8 cellular contexts compared by ENCODE assay signal in genomic region chr22:35257321-35258143, GRCh38. TPM values are rescaled to one million over a fixed set of nuclear protein-coding genes. Genes with fewer than 3 reads are reported as not detected.
DNase-seq lines count a peak whose midpoint lies in the region; ATAC-seq and TF ChIP-seq lines count a peak whose summit lies in the region.

Gene HMGXB4, plus strand, starts transcription at chr22:35257493. Its CDS starts 4,898 bp downstream, at chr22:35262391.

- POLR2A ChIA-PET in PC-3 (lab: Charles Lee; ENCODE audit: unreplicated experiment): no interaction called here

- no TSS peak for BruUV-seq in PC-3 (replicated peaks; lab: Mats Ljungman, UMichigan)

- H3F3A ChIP-seq in PC-3 (ENCODE audit: low read length, unreplicated experiment): no peaks in the 10 kb centered on the region

- H3K9me2 ChIP-seq in PC-3 (replicated peaks; ENCODE audit: low read length): no peaks in the 10 kb centered on the region

- TF ChIP-seq CTCF in PC-3 (conservative IDR thresholded peaks at IDR 0.05; ENCODE audit: low read depth, low read length) (no peak), epithelial cell of proximal tubule (conservative IDR thresholded peaks at IDR 0.05; ENCODE audit: low read depth, low read length) (peak; percentile 4), mucosa of descending colon (IDR thresholded peaks at IDR 0.05) (no peak)

- H3K4me3 ChIP-seq in HUES64 (ENCODE audit: low read length): peak within 1 kb of the TSS; percentile 69
- H3K4me3 ChIP-seq in PC-3 (ENCODE audit: low read length): peak within 1 kb of the TSS; percentile 97
- peak within 1 kb of the TSS; percentile 62 for H3K4me3 ChIP-seq in epithelial cell of proximal tubule (ENCODE audit: low read depth, low read length)
- H3K4me3 ChIP-seq in mucosa of descending colon: peak within 1 kb of the TSS; percentile 88

- peaks cover 31% of the 10 kb centered on the region for H3K36me3 ChIP-seq in HUES64 (ENCODE audit: insufficient read depth, low read length)
- peaks cover 10% of the 10 kb centered on the region; the same call in 1 of the 2 replicates for H3K36me3 ChIP-seq in PC-3 (ENCODE audit: low read depth, low read length)
- H3K36me3 ChIP-seq in mucosa of descending colon (ENCODE audit: low read depth): no peaks in the 10 kb centered on the region

- intact Hi-C loops in PC-3 (cut with micrococcal nuclease) (no loop called here), mucosa of descending colon (cut with DNase I, micrococcal nuclease) (no loop called here)

- H3K27ac ChIP-seq in HUES64 (ENCODE audit: low read depth, low read length) (peak within 1 kb of the TSS; percentile 93), PC-3 (ENCODE audit: low read length) (peak within 1 kb of the TSS; percentile 60)

- H3K9me3 ChIP-seq in HUES64 (ENCODE audit: insufficient read depth, low read depth, low read length): no peaks in the 10 kb centered on the region
- H3K9me3 ChIP-seq in PC-3 (ENCODE audit: low read length): no peaks in the 10 kb centered on the region
- H3K9me3 ChIP-seq in mucosa of descending colon: no peaks in the 10 kb centered on the region

- WGBS in HUES64: under 1% methylated on average over 84 of the region's 84 CpGs

- H3K27me3 ChIP-seq in HUES64 (ENCODE audit: insufficient read depth, low read length): no peaks in the 10 kb centered on the region
- H3K27me3 ChIP-seq in PC-3 (ENCODE audit: low read length): no peaks in the 10 kb centered on the region

- H3K79me2 ChIP-seq in PC-3 (ENCODE audit: low read length): peaks cover 44% of the 10 kb centered on the region

- peaks cover 14% of the 10 kb centered on the region; the same call in 1 of the 2 replicates for H4K20me1 ChIP-seq in PC-3 (ENCODE audit: low read length)

- H3K9ac ChIP-seq in HUES64 (ENCODE audit: low read depth, low read length) (peak within 1 kb of the TSS; percentile 97), PC-3 (ENCODE audit: low read length) (peak within 1 kb of the TSS; percentile 99)

- DNase-seq in DMS114 treated with DMSO at 0.1 percent for 48 hours (lab: John Stamatoyannopoulos, UW; ENCODE audit: unreplicated experiment) (peak; percentile 68), PC-3 (peak; percentile 78), activated T-cell treated with anti-CD3 and anti-CD28 coated beads for 48 hours (ENCODE audit: low read depth) (peak; percentile 83), epithelial cell of proximal tubule (ENCODE audit: low read depth) (peak; percentile 31), mucosa of descending colon (peak; percentile 88 to 91 (median 90))
- peak; percentile 74 to 75 for DNase-seq in stimulated activated CD8-positive, alpha-beta memory T cell treated with anti-CD3 and anti-CD28 coated beads, Interleukin-4, amount 100 ng/mL, for 1 hour (ENCODE audit: low read depth in 2 of 2, low spot score in 1 of 2)

- H3K4me1 ChIP-seq in HUES64 (ENCODE audit: insufficient read depth, low read length): peaks cover 9% of the 10 kb centered on the region; the same call in 1 of the 2 replicates
- peaks cover 14% of the 10 kb centered on the region; the same call in 1 of the 2 replicates for H3K4me1 ChIP-seq in PC-3 (ENCODE audit: insufficient read depth, low read length)
- peaks cover 7% of the 10 kb centered on the region for H3K4me1 ChIP-seq in mucosa of descending colon (ENCODE audit: low read depth)

- CTCF ChIA-PET in PC-3 (lab: Charles Lee): interaction anchor here (1.0 kb wide), 1 partner anchor 26 kb away, joined by 5 read pairs; no protein-coding TSS in a partner anchor

- ATAC-seq in GM21447 (IDR thresholded peaks at IDR 0.05; ENCODE audit: unreplicated experiment) (peak; percentile 83), PC-3 (peak; percentile 87), mucosa of descending colon (peak; percentile 99)

- H2AFZ ChIP-seq in PC-3 (ENCODE audit: low read length): peak within 1 kb of the TSS; percentile 99

- peak within 1 kb of the TSS; percentile 92 for H3K4me2 ChIP-seq in PC-3 (ENCODE audit: low read length)

RNA-seq across cellular contexts. Expression of gene HMGXB4, which starts in this region (rescaled TPM):
- polyA plus RNA-seq in HUES64 (2013, experiment 1 of 2): 32.6 TPM
- 37.8 TPM for polyA plus RNA-seq in HUES64 (2013, experiment 2 of 2)
- 12.9 and 18.1 TPM in 2 replicates for total RNA-seq in PC-3 (2014; rRNA removed)
- total RNA-seq in epithelial cell of proximal tubule: 22.4 and 24.7 TPM in 2 replicates
- total RNA-seq in mucosa of descending colon: 10 to 100 TPM; 18.1 to 21.7 (median 21.6) TPM

Comparison
In these comparisons a context has a peak if more than half of its experiments do, and no peak if none do; other contexts are left out.
1. Peak in every context shown above with its lines: DNase-seq, ATAC-seq, H3K4me3 ChIP-seq and H3K27ac ChIP-seq.
2. DNase-seq: peak in every context shown above with its lines; median percentile 90 in mucosa of descending colon; 83 in activated T-cell treated with anti-CD3 and anti-CD28 coated beads for 48 hours; 78 in PC-3; 74 in stimulated activated CD8-positive, alpha-beta memory T cell treated with anti-CD3 and anti-CD28 coated beads, Interleukin-4, amount 100 ng/mL, for 1 hour; 68 in DMS114 treated with DMSO at 0.1 percent for 48 hours; 31 in epithelial cell of proximal tubule.